Comparison of ENCODE assay signal across 23 cellular contexts in genomic region chr4:139957108-139957464, GRCh38.
A peak's percentile ranks its signal among the peaks of the same experiment; 100 is the strongest.
DNase-seq lines count a peak whose midpoint lies in the region; ATAC-seq, FAIRE-seq and TF ChIP-seq lines count a peak whose summit lies in the region.
"Had no signal": no experiment of that assay in that cellular context is flagged by ENCODE, and none has a peak within 500 bp of the region (broad histone marks: within the 10 kb centered on the region; RNA-seq: fewer than 3 reads in every experiment).

No MANE protein-coding gene starts in this region.

- H3K4me1 ChIP-seq in HEK293 (ENCODE audit: control insufficient read depth, insufficient read depth, low read length) = peaks cover 3% of the 10 kb centered on the region; the same call in 1 of the 2 replicates
- H3K4me1 ChIP-seq in K562 (replicated peaks in 1 of 2; ENCODE audit: control insufficient read depth in 2 of 2, insufficient read depth in 2 of 2, low read length in 2 of 2) = no peaks in the 10 kb centered on the region
- peaks cover 0 to 4% of the 10 kb centered on the region in 2 donors for H3K4me1 ChIP-seq in uterus
- H3K4me1 ChIP-seq: Caco-2 had no signal

- no peak overlapping the region for H3K4me3 Mint-ChIP-seq in nephron progenitor cell
- H3K4me3 Mint-ChIP-seq: B cell; CD8-positive, alpha-beta T cell had no signal

- H3K79me2 ChIP-seq in K562 (ENCODE audit: control insufficient read depth, insufficient read depth, low read length) = no peaks in the 10 kb centered on the region

- no peak overlapping the region for H3K9ac ChIP-seq in K562 (ENCODE audit: insufficient read depth in 1 of 2, low read depth in 2 of 2, low read length in 2 of 2)

- peak overlapping the region; percentile 76 for H3K27ac Mint-ChIP-seq in nephron progenitor cell
- H3K27ac Mint-ChIP-seq: B cell; CD8-positive, alpha-beta T cell had no signal

- BruUV-seq in K562 (replicated peaks; lab: Mats Ljungman, UMichigan) = no TSS peak

- H4K20me1 ChIP-seq in K562 (replicated peaks; ENCODE audit: control insufficient read depth, insufficient read depth, low read length) = no peaks in the 10 kb centered on the region

- H3K27me3 ChIP-seq in K562 (ENCODE audit: control insufficient read depth in 2 of 2, insufficient read depth in 2 of 2, low read length in 2 of 2) = no peaks in the 10 kb centered on the region; a peak in 1 of 5 replicates
- H3K27me3 ChIP-seq in uterus = no peaks in the 10 kb centered on the region
- H3K27me3 ChIP-seq: MG63, SJSA1 had no signal

- in situ Hi-C loops in K562 (cut with MboI) = no loop called here

- no peaks in the 10 kb centered on the region for H3K9me3 ChIP-seq in HEK293 (ENCODE audit: control insufficient read depth, insufficient read depth, low read depth, low read length)
- H3K9me3 ChIP-seq in K562 (replicated peaks; ENCODE audit: control insufficient read depth, insufficient read depth, low read depth, low read length) = no peaks in the 10 kb centered on the region
- no peaks in the 10 kb centered on the region for H3K9me3 ChIP-seq in uterus
- H3K9me3 ChIP-seq: Caco-2, MG63, SJSA1 had no signal

- CTCF ChIA-PET in HEK293 (lab: Yijun Ruan, JAX) = interaction anchor here (0.7 to 1.2 kb wide), 2 partner anchors 301 to 651 kb away, joined by 3 read pairs; no protein-coding TSS in a partner anchor
- CTCF ChIA-PET in K562 (lab: Yijun Ruan, JAX; ENCODE audit: low intra/inter-chr PET ratio) = interaction anchor here (0.6 kb wide), 1 partner anchor 349 kb away, joined by 4 read pairs; no protein-coding TSS in a partner anchor

- intact Hi-C loops in K562 (cut with micrococcal nuclease) (no loop called here), uterus (cut with DNase I; ENCODE audit: low total_unique reads) (no loop called here)

- H3K36me3 ChIP-seq in HEK293 (ENCODE audit: control insufficient read depth in 2 of 2, insufficient read depth in 1 of 2, low read length in 2 of 2) = no peaks in the 10 kb centered on the region
- H3K36me3 ChIP-seq in K562 (ENCODE audit: control insufficient read depth, insufficient read depth, low read length) = no peaks in the 10 kb centered on the region
- H3K36me3 ChIP-seq in uterus = no peaks in the 10 kb centered on the region
- H3K36me3 ChIP-seq: MG63, SJSA1 had no signal

- POLR2A ChIA-PET in HEK293 (lab: Yijun Ruan, JAX) = no interaction called here
- POLR2A ChIA-PET in K562 (lab: Yijun Ruan, JAX) = no interaction called here

- H2AFZ ChIP-seq in K562 (ENCODE audit: low read depth, low read length) = no peak overlapping the region
- H2AFZ ChIP-seq: PC-9 had no signal

- peaks cover 56% of the 10 kb centered on the region for H3K4me1 Mint-ChIP-seq in nephron progenitor cell

- FAIRE-seq in K562 (lab: Jason Lieb, UNC) = peak; percentile 6
- FAIRE-seq: GM19239, HTR-8/SVneo had no signal

- H3K9me1 ChIP-seq in K562 (ENCODE audit: control insufficient read depth, insufficient read depth, low read length) = no peaks in the 10 kb centered on the region

- 6% methylated on average over 2 of the region's 2 CpGs for whole genome bisulfite sequencing in K562 (ENCODE audit: insufficient coverage, low coverage, missing lambda C conversion rate)

- no peak for TF ChIP-seq RAD21 in K562 (CRISPR knock-in tag; conservative IDR thresholded peaks at IDR 0.05 in 1 of 2, IDR thresholded peaks at IDR 0.05 in 1 of 2)

- TF ChIP-seq POLR2A in K562 (conservative IDR thresholded peaks at IDR 0.05) (no peak), uterus (IDR thresholded peaks at IDR 0.05) (no peak)

- no peaks in the 10 kb centered on the region for H3K27me3 Mint-ChIP-seq in nephron progenitor cell (ENCODE audit: low read depth, poor library complexity)

- TF ChIP-seq CTCF in HEK293 (tag by site-specific recombination; IDR thresholded peaks at IDR 0.05) (no peak), K562 (IDR thresholded peaks at IDR 0.05 in 2 of 3, conservative IDR thresholded peaks at IDR 0.05 in 1 of 3; ENCODE audit: insufficient read depth in 2 of 3, low read depth in 1 of 3, low read length in 3 of 3) (no peak), nephron progenitor cell (IDR thresholded peaks at IDR 0.05) (no peak), uterus (IDR thresholded peaks at IDR 0.05) (no peak)

- TF ChIP-seq EP300 in K562 (IDR thresholded peaks at IDR 0.05; ENCODE audit: low read length) = no peak

- H3K36me3 Mint-ChIP-seq in nephron progenitor cell (ENCODE audit: low read depth) = peaks cover 12% of the 10 kb centered on the region
- H3K36me3 Mint-ChIP-seq: CD8-positive, alpha-beta T cell had no signal

- H3K27ac ChIP-seq in HEK293 (ENCODE audit: extremely low read depth, low read depth, low read length) = no peak overlapping the region
- H3K27ac ChIP-seq in K562 (ENCODE audit: extremely low read depth, low read depth, low read length) = no peak overlapping the region
- peak overlapping the region; percentile 58 to 79 for H3K27ac ChIP-seq in uterus
- H3K27ac ChIP-seq: C4-2B, PC-9, SJSA1 had no signal

- ATAC-seq in K562 = no peak
- ATAC-seq: CD8-positive, alpha-beta T cell had no signal

- H3K9me3 Mint-ChIP-seq in nephron progenitor cell = peaks cover 8% of the 10 kb centered on the region
- H3K9me3 Mint-ChIP-seq: CD8-positive, alpha-beta T cell had no signal

- DNase-seq in K562 (ENCODE audit: extremely low read depth in 1 of 4, low spot score in 3 of 4) (no peak), nephron progenitor cell (no peak), uterus (no peak), kidney glomerular epithelial cell (lab: John Stamatoyannopoulos, UW) (no peak), GDM1 (lab: John Stamatoyannopoulos, UW) (no peak)
- no peak for DNase-seq in activated CD4-positive, CD25-positive, alpha-beta regulatory T cell (lab: John Stamatoyannopoulos, UW)
- DNase-seq: Caco-2; CD8-positive, alpha-beta T cell; DMS79; H7; KBM-7; MG63; NCI-H1105 treated with DMSO at 0.1 percent for 48 hours; NCI-H146; NCI-H1930; NCI-H526 treated with DMSO at 0.1 percent for 48 hours; PC-9 had no signal

- H3K4me3 ChIP-seq in HEK293 (ENCODE audit: low read depth, low read length) (no peak overlapping the region), K562 (no peak overlapping the region), uterus (no peak overlapping the region)
- H3K4me3 ChIP-seq: MG63, PC-9, SJSA1 had no signal

- no peak overlapping the region for H3K4me2 ChIP-seq in K562 (ENCODE audit: insufficient read depth, low read length)
- H3K4me2 ChIP-seq: PC-9 had no signal

TF ChIP-seq in HEK293, 187 proteins besides CTCF, POLR2A, EP300 and RAD21:
- peak; percentile 55; the same call in 1 of the 2 replicates for TF ChIP-seq ZNF768 (tag by site-specific recombination; IDR thresholded peaks at IDR 0.05)
- no peak for TF ChIP-seq ZNF184 (tag by site-specific recombination; IDR thresholded peaks at IDR 0.05)

TF ChIP-seq in K562, 482 proteins besides CTCF, POLR2A, EP300 and RAD21:
- TF ChIP-seq RBM25 (IDR thresholded peaks at IDR 0.05; ENCODE audit: low read depth, low read length, severe bottlenecking) (peak; percentile 70), ZNF41 (CRISPR knock-in tag; conservative IDR thresholded peaks at IDR 0.05) (no peak), ZFP36 (IDR thresholded peaks at IDR 0.05; ENCODE audit: low read depth, low read length, partially characterized antibody) (peak; percentile 48), ZNF212 (CRISPR knock-in tag; IDR thresholded peaks at IDR 0.05) (no peak), ZNF274 (IDR thresholded peaks at IDR 0.05; ENCODE audit: borderline replicate concordance, low read depth, low read length) (no peak)
TF ChIP-seq in K562: peak in this region for 2.

Comparison
In these comparisons a context has a peak if more than half of its experiments do, and no peak if none do; other contexts are left out.
1. H3K27ac ChIP-seq: peak in uterus (2 of 2); none in HEK293 (single experiment) and K562 (single experiment).